Comparison of ENCODE assay signal across 20 cellular contexts in the genomic region with DNA sequence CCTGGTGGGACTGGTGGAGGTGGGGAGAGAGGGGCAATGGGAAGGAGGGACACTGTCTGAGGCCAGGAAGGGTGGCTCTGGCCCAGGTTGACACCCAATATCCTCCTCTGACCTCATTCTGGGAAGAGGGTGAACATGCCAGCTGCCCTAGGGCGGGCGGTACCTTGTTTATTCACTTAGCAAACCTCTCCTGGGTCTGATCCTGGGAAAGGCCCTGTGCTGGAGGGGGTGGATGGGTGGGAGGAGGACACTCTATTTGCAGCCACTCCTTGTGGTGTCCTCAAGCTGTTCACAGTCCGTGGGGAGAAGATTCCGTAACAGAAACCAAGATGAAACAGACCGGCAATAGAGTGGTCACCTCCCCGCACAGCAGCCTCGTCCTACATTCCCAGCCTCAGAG. TPM values are rescaled to one million over a fixed set of nuclear protein-coding genes. Genes with fewer than 3 reads are reported as not detected.
A peak's percentile ranks its signal among the peaks of the same experiment; 100 is the strongest.
DNase-seq lines count a peak whose midpoint lies in the region; ATAC-seq and TF ChIP-seq lines count a peak whose summit lies in the region.
"Had no signal": no experiment of that assay in that cellular context is flagged by ENCODE, and none has a peak within 500 bp of the region (broad histone marks: within the 10 kb centered on the region; RNA-seq: fewer than 3 reads in every experiment).

No MANE protein-coding gene starts in this region.

- H3K27ac ChIP-seq in PC-3 (ENCODE audit: low read length) (no peak overlapping the region), osteoblast (ENCODE audit: low read depth, low read length) (no peak overlapping the region)
- H3K27ac ChIP-seq: BLaER1, SJSA1 had no signal

- BruUV-seq in PC-3 (replicated peaks; lab: Mats Ljungman, UMichigan) = no TSS peak

- no peaks in the 10 kb centered on the region for H3K27me3 ChIP-seq in PC-3 (ENCODE audit: low read length)
- H3K27me3 ChIP-seq in osteoblast (ENCODE audit: insufficient read depth, low read length) = peaks cover 41% of the 10 kb centered on the region
- H3K27me3 ChIP-seq: BLaER1 had no signal

- CTCF ChIA-PET in PC-3 (lab: Charles Lee) = no interaction called here
- CTCF ChIA-PET in activated CD4-positive, alpha-beta memory T cell treated with anti-CD3 and anti-CD28 coated beads, Interleukin-2, amount 10 ng/mL, durations not matched to agents 7 days and 5 days (lab: Charles Lee) = no interaction called here

- H3K4me3 Mint-ChIP-seq in activated CD4-positive, alpha-beta memory T cell treated with anti-CD3 and anti-CD28 coated beads, Interleukin-2, amount 10 ng/mL, durations not matched to agents 7 days and 5 days = no peak overlapping the region
- no peak overlapping the region for H3K4me3 Mint-ChIP-seq in T-helper 2 cell treated with Interferon-gamma antibody and Interleukin-4, amounts not matched to agents 5 μg/mL and 100 μg/mL, for 36 hours
- H3K4me3 Mint-ChIP-seq: CD4-positive, CD25-positive, alpha-beta regulatory T cell had no signal

- H3K79me2 ChIP-seq in PC-3 (ENCODE audit: low read length) = no peaks in the 10 kb centered on the region
- H3K79me2 ChIP-seq in osteoblast (ENCODE audit: insufficient read depth, low read length) = no peaks in the 10 kb centered on the region

- H3K4me1 Mint-ChIP-seq in activated CD4-positive, alpha-beta memory T cell treated with anti-CD3 and anti-CD28 coated beads, Interleukin-2, amount 10 ng/mL, durations not matched to agents 7 days and 5 days = no peaks in the 10 kb centered on the region
- H3K4me1 Mint-ChIP-seq in T-helper 2 cell treated with Interferon-gamma antibody and Interleukin-4, amounts not matched to agents 5 μg/mL and 100 μg/mL, for 36 hours (ENCODE audit: low read depth) = no peaks in the 10 kb centered on the region

- no peak for TF ChIP-seq CTCF in PC-3 (conservative IDR thresholded peaks at IDR 0.05; ENCODE audit: low read depth, low read length)
- no peak for TF ChIP-seq CTCF in osteoblast (IDR thresholded peaks at IDR 0.05; ENCODE audit: extremely low read depth, low read depth, low read length)

- H3K4me1 ChIP-seq in PC-3 (ENCODE audit: insufficient read depth, low read length) (peaks cover 6% of the 10 kb centered on the region), osteoblast (ENCODE audit: insufficient read depth, low read length) (peaks cover 5% of the 10 kb centered on the region)

- no peak overlapping the region for H3K27ac Mint-ChIP-seq in activated CD4-positive, alpha-beta memory T cell treated with anti-CD3 and anti-CD28 coated beads, Interleukin-2, amount 10 ng/mL, durations not matched to agents 7 days and 5 days
- no peak overlapping the region for H3K27ac Mint-ChIP-seq in T-helper 2 cell treated with Interferon-gamma antibody and Interleukin-4, amounts not matched to agents 5 μg/mL and 100 μg/mL, for 36 hours
- H3K27ac Mint-ChIP-seq: CD4-positive, CD25-positive, alpha-beta regulatory T cell had no signal

- H3K36me3 ChIP-seq in PC-3 (ENCODE audit: low read depth, low read length) = no peaks in the 10 kb centered on the region
- H3K36me3 ChIP-seq in osteoblast (ENCODE audit: insufficient read depth, low read length) = no peaks in the 10 kb centered on the region
- H3K36me3 ChIP-seq: BLaER1, SJSA1 had no signal

- H3K4me3 ChIP-seq in PC-3 (ENCODE audit: low read length) = no peak overlapping the region
- no peak overlapping the region for H3K4me3 ChIP-seq in osteoblast (ENCODE audit: insufficient read depth, low read length)
- H3K4me3 ChIP-seq: BLaER1, SJSA1 had no signal

- H3K9me3 Mint-ChIP-seq in activated CD4-positive, alpha-beta memory T cell treated with anti-CD3 and anti-CD28 coated beads, Interleukin-2, amount 10 ng/mL, durations not matched to agents 7 days and 5 days = no peaks in the 10 kb centered on the region
- H3K9me3 Mint-ChIP-seq in T-helper 2 cell treated with Interferon-gamma antibody and Interleukin-4, amounts not matched to agents 5 μg/mL and 100 μg/mL, for 36 hours = no peaks in the 10 kb centered on the region

- H3K27me3 Mint-ChIP-seq in activated CD4-positive, alpha-beta memory T cell treated with anti-CD3 and anti-CD28 coated beads, Interleukin-2, amount 10 ng/mL, durations not matched to agents 7 days and 5 days = peaks cover 8% of the 10 kb centered on the region
- no peaks in the 10 kb centered on the region for H3K27me3 Mint-ChIP-seq in T-helper 2 cell treated with Interferon-gamma antibody and Interleukin-4, amounts not matched to agents 5 μg/mL and 100 μg/mL, for 36 hours (ENCODE audit: low read depth)

- H3K36me3 Mint-ChIP-seq in activated CD4-positive, alpha-beta memory T cell treated with anti-CD3 and anti-CD28 coated beads, Interleukin-2, amount 10 ng/mL, durations not matched to agents 7 days and 5 days (ENCODE audit: low read depth) = no peaks in the 10 kb centered on the region
- H3K36me3 Mint-ChIP-seq in T-helper 2 cell treated with Interferon-gamma antibody and Interleukin-4, amounts not matched to agents 5 μg/mL and 100 μg/mL, for 36 hours (ENCODE audit: low read depth) = no peaks in the 10 kb centered on the region

- H3K4me2 ChIP-seq in PC-3 (ENCODE audit: low read length) = no peak overlapping the region
- peak overlapping the region; percentile 29 for H3K4me2 ChIP-seq in osteoblast (ENCODE audit: insufficient read depth, low read length)
- H3K4me2 ChIP-seq: BLaER1 had no signal

- H3K9me2 ChIP-seq in PC-3 (replicated peaks; ENCODE audit: low read length) = no peaks in the 10 kb centered on the region

- H4K20me1 ChIP-seq in PC-3 (ENCODE audit: low read length) (no peaks in the 10 kb centered on the region), osteoblast (ENCODE audit: insufficient read depth, low read length) (peaks cover 2% of the 10 kb centered on the region)
- H4K20me1 ChIP-seq: BLaER1 had no signal

- POLR2A ChIA-PET in PC-3 (lab: Charles Lee; ENCODE audit: unreplicated experiment) = no interaction called here
- POLR2A ChIA-PET in activated CD4-positive, alpha-beta memory T cell treated with anti-CD3 and anti-CD28 coated beads, Interleukin-2, amount 10 ng/mL, durations not matched to agents 7 days and 5 days (lab: Charles Lee) = no interaction called here

- H3K9ac ChIP-seq in PC-3 (ENCODE audit: low read length) = no peak overlapping the region
- H3K9ac ChIP-seq: BLaER1 had no signal

- H3K9me3 ChIP-seq in PC-3 (ENCODE audit: low read length) = no peaks in the 10 kb centered on the region
- H3K9me3 ChIP-seq in osteoblast (ENCODE audit: low read depth, low read length) = no peaks in the 10 kb centered on the region
- H3K9me3 ChIP-seq: BLaER1, SJSA1 had no signal

- intact Hi-C loops in PC-3 (cut with micrococcal nuclease) = no loop called here
- intact Hi-C loops in left colon (cut with DNase I, micrococcal nuclease) = no loop called here

- H3F3A ChIP-seq in PC-3 (ENCODE audit: low read length, unreplicated experiment) = no peaks in the 10 kb centered on the region

- 0 out of 2 replicates have a peak, but pooled peaks have one; percentile 23 for ATAC-seq in PC-3
- peak; percentile 17 for ATAC-seq in left colon

- H2AFZ ChIP-seq in PC-3 (ENCODE audit: low read length) = no peak overlapping the region
- no peak overlapping the region for H2AFZ ChIP-seq in osteoblast (ENCODE audit: low read length)

- DNase-seq in PC-3 (peak; percentile 7), left colon (no peak), osteoblast (ENCODE audit: insufficient read length, low spot score, missing footprints) (peak; percentile 41), NCI-H1105 (lab: John Stamatoyannopoulos, UW) (no peak), germinal center (ENCODE audit: low spot score) (no peak)
- DNase-seq in activated CD4-positive, alpha-beta memory T cell treated with anti-CD3 and anti-CD28 coated beads, Interleukin-2, amount 10 ng/mL, durations not matched to agents 7 days and 5 days = no peak
- no peak for DNase-seq in T-helper 2 cell treated with Interferon-gamma antibody and Interleukin-4, amounts not matched to agents 5 μg/mL and 100 μg/mL, for 36 hours (ENCODE audit: low spot score)
- DNase-seq: CD4-positive, CD25-positive, alpha-beta regulatory T cell; DMS153; DND-41; H7; Karpas-422; NCI-H1092; NCI-H1436 treated with DMSO at 0.1 percent for 48 hours; NCI-H187 treated with DMSO at 0.1 percent for 48 hours; NCI-H524 treated with DMSO at 0.1 percent for 48 hours; Right ventricle myocardium superior; RPMI8226 had no signal

RNA-seq across cellular contexts. Expression of gene EIF3D, which starts 49.7 kb away (rescaled TPM):
- 210 and 247 TPM in 2 replicates for total RNA-seq in PC-3 (2014; rRNA removed)
- total RNA-seq in left colon = 100 to 1,000 TPM; 130 to 131 TPM
- 393 and 412 TPM in 2 replicates for total RNA-seq in osteoblast
- 100 to 1,000 TPM; 189 to 196 TPM for total RNA-seq in activated CD4-positive, alpha-beta memory T cell treated with anti-CD3 and anti-CD28 coated beads, Interleukin-2, amount 10 ng/mL, durations not matched to agents 7 days and 5 days

Comparison
In these comparisons a context has a peak if more than half of its experiments do, and no peak if none do; other contexts are left out.
1. DNase-seq: peak in PC-3 (single experiment) and osteoblast (single experiment); none in left colon (0 of 2), activated CD4-positive, alpha-beta memory T cell treated with anti-CD3 and anti-CD28 coated beads, Interleukin-2, amount 10 ng/mL, durations not matched to agents 7 days and 5 days (single experiment), NCI-H1105 (single experiment), T-helper 2 cell treated with Interferon-gamma antibody and Interleukin-4, amounts not matched to agents 5 μg/mL and 100 μg/mL, for 36 hours (single experiment) and germinal center (single experiment).